Comparison of ENCODE assay signal across 27 cellular contexts in genomic region chr18:784470-785172, GRCh38. TPM values are rescaled to one million over a fixed set of nuclear protein-coding genes. Genes with fewer than 3 reads are reported as not detected.
A peak's percentile ranks its signal among the peaks of the same experiment; 100 is the strongest.
DNase-seq lines count a peak whose midpoint lies in the region; ATAC-seq, FAIRE-seq and TF ChIP-seq lines count a peak whose summit lies in the region.
"Had no signal": no experiment of that assay in that cellular context is flagged by ENCODE, and none has a peak within 500 bp of the region (broad histone marks: within the 10 kb centered on the region; RNA-seq: fewer than 3 reads in every experiment).

No MANE protein-coding gene starts in this region.

- in situ Hi-C loops in K562 (cut with MboI) = no loop called here

- H3K4me1 Mint-ChIP-seq in activated naive CD8-positive, alpha-beta T cell treated with anti-CD3 and anti-CD28 coated beads, Interleukin-2, amount 50 U/mL, for 24 hours = peaks cover 54% of the 10 kb centered on the region
- H3K4me1 Mint-ChIP-seq in activated naive CD8-positive, alpha-beta T cell treated with anti-CD3 and anti-CD28 coated beads for 36 hours = peaks cover 55% of the 10 kb centered on the region

- H3K79me2 ChIP-seq in K562 (ENCODE audit: control insufficient read depth, insufficient read depth, low read length) = peaks cover 99% of the 10 kb centered on the region

- no peak for ATAC-seq in activated naive CD8-positive, alpha-beta T cell treated with anti-CD3 and anti-CD28 coated beads, Interleukin-2, amount 50 U/mL, for 24 hours
- peak; percentile 4; the same call in 1 of the 3 replicates for ATAC-seq in K562

- no peak for TF ChIP-seq EP300 in K562 (IDR thresholded peaks at IDR 0.05; ENCODE audit: low read length)

- H3K27me3 ChIP-seq in K562 (ENCODE audit: control insufficient read depth in 2 of 2, insufficient read depth in 2 of 2, low read length in 2 of 2) (no peaks in the 10 kb centered on the region), dorsolateral prefrontal cortex (peaks cover 0 to 6% (median 0%) of the 10 kb centered on the region in 45 donors)
- H3K27me3 ChIP-seq: SJSA1 had no signal

- intact Hi-C loops in K562 (cut with micrococcal nuclease) = no loop called here
- intact Hi-C loops in dorsolateral prefrontal cortex (cut with DNase I) = no loop called here

- H3K4me1 ChIP-seq in K562 (replicated peaks in 1 of 2; ENCODE audit: control insufficient read depth in 2 of 2, insufficient read depth in 2 of 2, low read length in 2 of 2) = peaks cover 19 to 47% of the 10 kb centered on the region in 2 experiments

- H3K27ac Mint-ChIP-seq in activated naive CD8-positive, alpha-beta T cell treated with anti-CD3 and anti-CD28 coated beads, Interleukin-2, amount 50 U/mL, for 24 hours = peak overlapping the region; percentile 30
- H3K27ac Mint-ChIP-seq in activated naive CD8-positive, alpha-beta T cell treated with anti-CD3 and anti-CD28 coated beads for 36 hours = no peak overlapping the region
- H3K27ac Mint-ChIP-seq: H9 had no signal

- H3K4me2 ChIP-seq in K562 (ENCODE audit: insufficient read depth, low read length) = no peak overlapping the region
- H3K4me2 ChIP-seq: KMS-11, PC-9 had no signal

- H3K36me3 ChIP-seq in K562 (ENCODE audit: control insufficient read depth, insufficient read depth, low read length) = peaks cover 24% of the 10 kb centered on the region; the same call in 2 of the 3 replicates
- H3K36me3 ChIP-seq: SJSA1 had no signal

- H3K27me3 Mint-ChIP-seq in activated naive CD8-positive, alpha-beta T cell treated with anti-CD3 and anti-CD28 coated beads, Interleukin-2, amount 50 U/mL, for 24 hours = no peaks in the 10 kb centered on the region
- no peaks in the 10 kb centered on the region for H3K27me3 Mint-ChIP-seq in activated naive CD8-positive, alpha-beta T cell treated with anti-CD3 and anti-CD28 coated beads for 36 hours

- no peak overlapping the region for H3K4me3 Mint-ChIP-seq in activated naive CD8-positive, alpha-beta T cell treated with anti-CD3 and anti-CD28 coated beads, Interleukin-2, amount 50 U/mL, for 24 hours
- H3K4me3 Mint-ChIP-seq in activated naive CD8-positive, alpha-beta T cell treated with anti-CD3 and anti-CD28 coated beads for 36 hours = no peak overlapping the region
- H3K4me3 Mint-ChIP-seq: H9 had no signal

- TF ChIP-seq CTCF in K562 (IDR thresholded peaks at IDR 0.05 in 2 of 3, conservative IDR thresholded peaks at IDR 0.05 in 1 of 3; ENCODE audit: insufficient read depth in 2 of 3, low read depth in 1 of 3, low read length in 3 of 3) (no peak), dorsolateral prefrontal cortex (IDR thresholded peaks at IDR 0.05 in 54 of 56, conservative IDR thresholded peaks at IDR 0.05 in 2 of 56; ENCODE audit: low read depth in 1 of 56, partially characterized antibody in 56 of 56) (no peak)

- TF ChIP-seq POLR2A in K562 (conservative IDR thresholded peaks at IDR 0.05) = no peak; the same call in 1 of the 2 replicates

- H4K20me1 ChIP-seq in K562 (replicated peaks; ENCODE audit: control insufficient read depth, insufficient read depth, low read length) = peaks cover 33% of the 10 kb centered on the region

- no peak for TF ChIP-seq RAD21 in K562 (CRISPR knock-in tag; conservative IDR thresholded peaks at IDR 0.05 in 1 of 2, IDR thresholded peaks at IDR 0.05 in 1 of 2)

- H3K4me3 ChIP-seq in K562 (no peak overlapping the region), dorsolateral prefrontal cortex (no peak overlapping the region)
- H3K4me3 ChIP-seq: PC-9, SJSA1 had no signal

- H2AFZ ChIP-seq in K562 (ENCODE audit: low read depth, low read length) = no peak overlapping the region
- H2AFZ ChIP-seq: PC-9 had no signal

- H3K9me3 ChIP-seq in K562 (replicated peaks; ENCODE audit: control insufficient read depth, insufficient read depth, low read depth, low read length) = no peaks in the 10 kb centered on the region
- H3K9me3 ChIP-seq: SJSA1 had no signal

- WGBS in K562 (ENCODE audit: insufficient coverage, low coverage, missing lambda C conversion rate) = 55% methylated on average over 5 of the region's 5 CpGs

- DNase-seq in activated naive CD8-positive, alpha-beta T cell treated with anti-CD3 and anti-CD28 coated beads, Interleukin-2, amount 50 U/mL, for 24 hours = no peak
- DNase-seq in activated naive CD8-positive, alpha-beta T cell treated with anti-CD3 and anti-CD28 coated beads for 36 hours = no peak
- no peak for DNase-seq in K562 (ENCODE audit: extremely low read depth in 1 of 4, low spot score in 3 of 4)
- peak; percentile 11 for DNase-seq in iPS DF 4.7 (ENCODE audit: extremely low read depth, low spot score)
- no peak for DNase-seq in dorsolateral prefrontal cortex
- DNase-seq in frontal cortex (ENCODE audit: low spot score in 2 of 2) = no peak
- no peak for DNase-seq in MV-4-11 (lab: John Stamatoyannopoulos, UW)
- DNase-seq: 8988T, Calu3, DMS79 treated with DMSO at 0.1 percent for 48 hours, GF-D8, H9, IMR-90, MM.1S, NCI-H1048, NCI-H1417, NCI-H1694, NCI-H2029 treated with DMSO at 0.1 percent for 48 hours, NCI-H446 treated with DMSO at 0.1 percent for 48 hours, NCI-H526 treated with DMSO at 0.1 percent for 48 hours, PC-9, Right ventricle myocardium superior, RPMI8226 had no signal

- CTCF ChIA-PET in K562 (lab: Yijun Ruan, JAX; ENCODE audit: low intra/inter-chr PET ratio) = no interaction called here

- no peak for FAIRE-seq in K562 (lab: Jason Lieb, UNC)
- FAIRE-seq in frontal cortex (lab: Jason Lieb, UNC) = no peak
- FAIRE-seq: GM12891, GM19239 had no signal

- H3K9me3 Mint-ChIP-seq in activated naive CD8-positive, alpha-beta T cell treated with anti-CD3 and anti-CD28 coated beads, Interleukin-2, amount 50 U/mL, for 24 hours = no peaks in the 10 kb centered on the region
- no peaks in the 10 kb centered on the region for H3K9me3 Mint-ChIP-seq in activated naive CD8-positive, alpha-beta T cell treated with anti-CD3 and anti-CD28 coated beads for 36 hours
- H3K9me3 Mint-ChIP-seq: H9 had no signal

- POLR2A ChIA-PET in K562 (lab: Yijun Ruan, JAX) = interaction anchor here (1.3 to 10.3 kb wide), 5 partner anchors 14 to 74 kb away, joined by 3 to 67 read pairs (median 4); no protein-coding TSS in a partner anchor

- peaks cover 10% of the 10 kb centered on the region for H3K36me3 Mint-ChIP-seq in activated naive CD8-positive, alpha-beta T cell treated with anti-CD3 and anti-CD28 coated beads, Interleukin-2, amount 50 U/mL, for 24 hours (ENCODE audit: low read depth)
- peaks cover 8% of the 10 kb centered on the region for H3K36me3 Mint-ChIP-seq in activated naive CD8-positive, alpha-beta T cell treated with anti-CD3 and anti-CD28 coated beads for 36 hours

- TSS peak; percentile 14 for BruUV-seq in K562 (replicated peaks; lab: Mats Ljungman, UMichigan)

- no peak overlapping the region for H3K9ac ChIP-seq in K562 (ENCODE audit: insufficient read depth in 1 of 2, low read depth in 2 of 2, low read length in 2 of 2)
- H3K9ac ChIP-seq: KMS-11 had no signal

- no peaks in the 10 kb centered on the region for H3K9me1 ChIP-seq in K562 (ENCODE audit: control insufficient read depth, insufficient read depth, low read length)

- H3K27ac ChIP-seq in K562 (ENCODE audit: extremely low read depth, low read depth, low read length) (no peak overlapping the region; the same call in 2 of the 3 replicates), dorsolateral prefrontal cortex (no peak overlapping the region)
- H3K27ac ChIP-seq: KMS-11, PC-9, SJSA1 had no signal

TF ChIP-seq in K562, 482 proteins besides CTCF, POLR2A, EP300 and RAD21 (continues in another document):
- TF ChIP-seq, protein P1, sequence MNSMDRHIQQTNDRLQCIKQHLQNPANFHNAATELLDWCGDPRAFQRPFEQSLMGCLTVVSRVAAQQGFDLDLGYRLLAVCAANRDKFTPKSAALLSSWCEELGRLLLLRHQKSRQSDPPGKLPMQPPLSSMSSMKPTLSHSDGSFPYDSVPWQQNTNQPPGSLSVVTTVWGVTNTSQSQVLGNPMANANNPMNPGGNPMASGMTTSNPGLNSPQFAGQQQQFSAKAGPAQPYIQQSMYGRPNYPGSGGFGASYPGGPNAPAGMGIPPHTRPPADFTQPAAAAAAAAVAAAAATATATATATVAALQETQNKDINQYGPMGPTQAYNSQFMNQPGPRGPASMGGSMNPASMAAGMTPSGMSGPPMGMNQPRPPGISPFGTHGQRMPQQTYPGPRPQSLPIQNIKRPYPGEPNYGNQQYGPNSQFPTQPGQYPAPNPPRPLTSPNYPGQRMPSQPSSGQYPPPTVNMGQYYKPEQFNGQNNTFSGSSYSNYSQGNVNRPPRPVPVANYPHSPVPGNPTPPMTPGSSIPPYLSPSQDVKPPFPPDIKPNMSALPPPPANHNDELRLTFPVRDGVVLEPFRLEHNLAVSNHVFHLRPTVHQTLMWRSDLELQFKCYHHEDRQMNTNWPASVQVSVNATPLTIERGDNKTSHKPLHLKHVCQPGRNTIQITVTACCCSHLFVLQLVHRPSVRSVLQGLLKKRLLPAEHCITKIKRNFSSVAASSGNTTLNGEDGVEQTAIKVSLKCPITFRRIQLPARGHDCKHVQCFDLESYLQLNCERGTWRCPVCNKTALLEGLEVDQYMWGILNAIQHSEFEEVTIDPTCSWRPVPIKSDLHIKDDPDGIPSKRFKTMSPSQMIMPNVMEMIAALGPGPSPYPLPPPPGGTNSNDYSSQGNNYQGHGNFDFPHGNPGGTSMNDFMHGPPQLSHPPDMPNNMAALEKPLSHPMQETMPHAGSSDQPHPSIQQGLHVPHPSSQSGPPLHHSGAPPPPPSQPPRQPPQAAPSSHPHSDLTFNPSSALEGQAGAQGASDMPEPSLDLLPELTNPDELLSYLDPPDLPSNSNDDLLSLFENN (IDR thresholded peaks at IDR 0.05; ENCODE audit: low read depth in 2 of 2, low read length in 2 of 2) = no peak

RNA-seq across cellular contexts. Expression of gene YES1, which starts 27.4 kb away (rescaled TPM):
- total RNA-seq in activated naive CD8-positive, alpha-beta T cell treated with anti-CD3 and anti-CD28 coated beads for 36 hours = 10 to 100 TPM; 29.0 to 32.2 TPM
- 86.2 and 96.5 TPM in 2 replicates for total RNA-seq in K562 (2011; cell fraction: chromatin; rRNA removed; ENCODE audit: low replicate concordance)
- 21.8 and 24.5 TPM in 2 replicates for total RNA-seq in K562 (2011; cell fraction: nucleolus; rRNA removed)
- total RNA-seq in K562 (2011; cell fraction: nucleoplasm; rRNA removed) = 46.6 and 65.3 TPM in 2 replicates
- total RNA-seq in K562 (2014; rRNA removed) (61.9 and 108 TPM in 2 replicates), K562 (2014; rRNA removed; fragmentation: Illumina TruSeq; extraction: Trizol) (115 and 149 TPM in 2 replicates), K562 (2015; rRNA removed; fragmentation: Illumina TruSeq; extraction: Trizol) (75.4 and 77.7 TPM in 2 replicates), K562 (2021) (90.6 and 99.4 TPM in 2 replicates), dorsolateral prefrontal cortex (10 to 100 TPM in 117 of 120 experiments, 1 to 10 TPM in 3; 8.8 to 48.7 (median 16.2) TPM), frontal cortex (60.7 TPM)
- polyA plus RNA-seq in K562 (2011; rRNA removed) (54.6 and 59.9 TPM in 2 replicates), K562 (2014; fragmentation: Illumina TruSeq; extraction: Trizol) (70.6 and 78.9 TPM in 2 replicates), K562 (2014; fragmentation: Nextera tagmentation; extraction: Ambion mirVana) (10 to 100 TPM; 37.2 to 54.6 TPM), K562 (2014; rRNA removed) (77.8 and 112 TPM in 2 replicates)
- polyA plus RNA-seq in K562 (2011; cell fraction: cytosol; rRNA removed) = 31.2 and 49.4 TPM in 2 replicates
- polyA plus RNA-seq in K562 (2011; cell fraction: nucleus; rRNA removed) = 22.9 and 25.6 TPM in 2 replicates
- 42.1 and 45.3 TPM in 2 replicates for polyA plus RNA-seq in K562 (2012)
- 72.0 and 108 TPM in 2 replicates for polyA minus RNA-seq in K562 (2011; rRNA and poly(A)+ RNA removed)
- polyA minus RNA-seq in K562 (2011; cell fraction: cytosol; rRNA and poly(A)+ RNA removed) = 50.5 and 77.5 TPM in 2 replicates
- polyA minus RNA-seq in K562 (2011; cell fraction: nucleus; rRNA and poly(A)+ RNA removed) = 17.6 and 34.7 TPM in 2 replicates
